Comparison of ENCODE assay signal across 20 cellular contexts in the genomic region with DNA sequence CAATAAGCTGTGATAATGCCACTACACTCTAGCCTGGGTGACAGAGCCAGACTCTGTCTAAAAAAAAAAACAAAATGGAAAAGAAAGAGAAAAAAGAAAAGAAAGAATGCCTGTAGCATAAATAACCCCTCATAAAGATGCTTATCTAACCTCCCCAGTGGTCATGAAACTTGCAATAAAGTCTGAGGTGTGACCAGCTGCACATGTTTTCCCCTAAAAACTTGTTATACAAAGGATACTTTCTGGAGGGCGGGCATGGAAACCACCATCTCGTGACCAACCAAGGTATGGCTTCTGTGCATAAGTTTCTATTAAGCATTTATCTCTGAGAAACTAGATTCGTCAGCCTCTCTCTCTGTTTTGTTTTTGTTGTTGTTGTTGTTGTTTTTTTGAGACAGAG. TPM values are rescaled to one million over a fixed set of nuclear protein-coding genes. Genes with fewer than 3 reads are reported as not detected.
DNase-seq lines count a peak whose midpoint lies in the region; ATAC-seq lines count a peak whose summit lies in the region.
"Had no signal": no experiment of that assay in that cellular context is flagged by ENCODE, and none has a peak within 500 bp of the region (broad histone marks: within the 10 kb centered on the region; RNA-seq: fewer than 3 reads in every experiment).

No MANE protein-coding gene starts in this region.

- intact Hi-C loops in left colon (cut with DNase I, micrococcal nuclease): no loop called here

- ATAC-seq in GM18498 (IDR thresholded peaks at IDR 0.05; ENCODE audit: unreplicated experiment) (peak; percentile 41), GM21528 (IDR thresholded peaks at IDR 0.05; ENCODE audit: low FRiP score, unreplicated experiment) (peak; percentile 32), HG03460 (IDR thresholded peaks at IDR 0.05; ENCODE audit: unreplicated experiment) (peak; percentile 30), left colon (peak; percentile 77), HG03457 (IDR thresholded peaks at IDR 0.05; ENCODE audit: unreplicated experiment) (no peak), GM21786 (IDR thresholded peaks at IDR 0.05; ENCODE audit: unreplicated experiment) (no peak)
- ATAC-seq: activated T-cell treated with anti-CD3 and anti-CD28 coated beads, Interleukin-2, amount 50 U/mL, for 72 hours had no signal

- DNase-seq in left colon (no peak), cerebellar nuclear complex (lab: John Stamatoyannopoulos, UW) (no peak), NCI-H1436 (lab: John Stamatoyannopoulos, UW) (no peak)
- DNase-seq: activated naive CD4-positive, alpha-beta T cell treated with anti-CD3 and anti-CD28 coated beads, Interleukin-2, amount 50 U/mL, for 16 hours; activated T-cell treated with anti-CD3 and anti-CD28 coated beads, Interleukin-2, amount 50 U/mL, for 72 hours; aorta; CD8-positive, alpha-beta memory T cell; central memory CD4-positive, alpha-beta T cell; dorsolateral prefrontal cortex; foreskin fibroblast; HCEC 1CT; immature natural killer cell; NCI-H524; stimulated activated naive CD4-positive, alpha-beta T cell; thyroid gland had no signal

RNA-seq across cellular contexts. Expression of gene CCDC32, which starts 21.8 kb away (rescaled TPM):
- total RNA-seq in left colon: 10 to 100 TPM; 22.6 to 25.0 TPM

RNA-seq across cellular contexts. Expression of gene RPUSD2, which starts 26.0 kb away (rescaled TPM):
- 1 to 10 TPM; 9.0 to 9.9 TPM for total RNA-seq in left colon

RNA-seq across cellular contexts. Expression of gene KNL1, which starts 51.0 kb away (rescaled TPM):
- 1 to 10 TPM; 2.4 to 8.0 TPM for total RNA-seq in left colon

Comparison
In these comparisons a context has a peak if more than half of its experiments do, and no peak if none do; other contexts are left out.
1. ATAC-seq: peak in GM18498 (single experiment), GM21528 (single experiment), HG03460 (single experiment) and left colon (single experiment); none in HG03457 (single experiment) and GM21786 (single experiment).